In genomic region chr16:50856991-50857390, GRCh38 we compare ENCODE assay signal across 27 cellular contexts.
"Had no signal": no experiment of that assay in that cellular context is flagged by ENCODE, and none has a peak within 500 bp of the region (broad histone marks: within the 10 kb centered on the region; RNA-seq: fewer than 3 reads in every experiment).

No MANE protein-coding gene starts in this region.

- H3K27me3 ChIP-seq: ascending aorta, body of pancreas, MG63, Peyer's patch, SJSA1 had no signal

- H3K36me3 ChIP-seq: ascending aorta, MG63, Peyer's patch, SJSA1 had no signal

- H3K9me3 ChIP-seq: ascending aorta, body of pancreas, MG63, Peyer's patch, SJSA1 had no signal

- H3K4me1 ChIP-seq: ascending aorta, body of pancreas, Peyer's patch had no signal

- H3K27ac ChIP-seq: ascending aorta, body of pancreas, Peyer's patch, RWPE1, SJSA1 had no signal

- ATAC-seq: activated CD8-positive, alpha-beta memory T cell treated with anti-CD3 and anti-CD28 coated beads, Interleukin-2, amount 10 ng/mL, durations not matched to agents 7 days and 5 days; activated naive CD4-positive, alpha-beta T cell treated with anti-CD3 and anti-CD28 coated beads, Interleukin-2, amount 50 U/mL, for 72 hours; activated naive CD8-positive, alpha-beta T cell treated with anti-CD3 and anti-CD28 coated beads, Interleukin-2, amount 50 U/mL, for 24 hours; body of pancreas; SK-N-SH treated with all-trans-retinoic acid at 6 μM for 48 hours had no signal

- H3K4me3 ChIP-seq: ascending aorta, body of pancreas, MG63, Peyer's patch, SJSA1 had no signal

- DNase-seq: activated B cell treated with CpG ODN at 0.5 μM for 24 hours; activated CD4-positive, alpha-beta T cell treated with anti-CD3 and anti-CD28 coated beads for 1 hour; activated CD4-positive, alpha-beta T cell treated with anti-CD3 and anti-CD28 coated beads, Interleukin-2, amount 50 U/mL, for 48 hours; activated effector memory CD4-positive, alpha-beta T cell treated with anti-CD3 and anti-CD28 coated beads, Interleukin-2, amount 50 U/mL, for 16 hours; activated naive CD4-positive, alpha-beta T cell treated with Interleukin-2 at 50 U/mL for 16 hours; activated naive CD8-positive, alpha-beta T cell treated with anti-CD3 and anti-CD28 coated beads, Interleukin-2, amount 50 U/mL, for 24 hours; activated T-cell treated with anti-CD3 and anti-CD28 coated beads, Interleukin-2, amount 50 U/mL, for 24 hours; amniotic stem cell; body of pancreas; central memory CD4-positive, alpha-beta T cell; MG63; NCI-H1092 treated with DMSO at 0.1 percent for 48 hours; NCI-H1417 treated with DMSO at 0.1 percent for 48 hours; NCI-H1694; NCI-H2029; NCI-H446; NCI-H526; Peyer's patch; Right ventricle myocardium superior; SW 1271; T1000 had no signal
